11 cellular contexts compared by ENCODE assay signal in genomic region chr3:124791639-124792111, GRCh38.
DNase-seq lines count a peak whose midpoint lies in the region; ATAC-seq and TF ChIP-seq lines count a peak whose summit lies in the region.
"Had no signal": no experiment of that assay in that cellular context is flagged by ENCODE, and none has a peak within 500 bp of the region (broad histone marks: within the 10 kb centered on the region; RNA-seq: fewer than 3 reads in every experiment).

No MANE protein-coding gene starts in this region.

- intact Hi-C loops in esophagus squamous epithelium (cut with DNase I), result no loop called here
- intact Hi-C loops in activated naive CD4-positive, alpha-beta T cell treated with anti-CD3 and anti-CD28 coated beads for 36 hours (cut with micrococcal nuclease), result no loop called here

- H3K4me3 ChIP-seq in NB4 (ENCODE audit: low read depth, low read length) (no peak overlapping the region), esophagus squamous epithelium (no peak overlapping the region)
- H3K4me3 ChIP-seq: SJCRH30 had no signal

- H3K4me1 ChIP-seq in esophagus squamous epithelium, result peaks cover 25 to 64% (median 41%) of the 10 kb centered on the region in 3 donors

- no peaks in the 10 kb centered on the region for H3K4me1 Mint-ChIP-seq in activated naive CD4-positive, alpha-beta T cell treated with anti-CD3 and anti-CD28 coated beads for 36 hours (ENCODE audit: low read depth)

- peak overlapping the region; percentile 79 to 87 (median 80) for H3K27ac ChIP-seq in esophagus squamous epithelium

- 26 to 27% methylated on average over 4 to 8 of the region's 8 CpGs for WGBS in esophagus squamous epithelium, 2 donors

- no peaks in the 10 kb centered on the region for H3K9me3 ChIP-seq in esophagus squamous epithelium
- H3K9me3 ChIP-seq: SJCRH30 had no signal

- CTCF ChIA-PET in activated naive CD4-positive, alpha-beta T cell treated with anti-CD3 and anti-CD28 coated beads for 36 hours (lab: Charles Lee), result interaction anchor here (1.7 kb wide), 1 partner anchor 31 kb away, joined by 6 read pairs; no protein-coding TSS in a partner anchor

- no peaks in the 10 kb centered on the region for H3K27me3 ChIP-seq in esophagus squamous epithelium
- H3K27me3 ChIP-seq: SJCRH30 had no signal

- no peaks in the 10 kb centered on the region for H3K27me3 Mint-ChIP-seq in activated naive CD4-positive, alpha-beta T cell treated with anti-CD3 and anti-CD28 coated beads for 36 hours (ENCODE audit: low read depth)

- peaks cover 4 to 36% (median 5%) of the 10 kb centered on the region in 3 donors for H3K36me3 ChIP-seq in esophagus squamous epithelium

- peak; percentile 93 for DNase-seq in AG09319 (ENCODE audit: extremely low read depth, low read depth)
- peak; percentile 11 for DNase-seq in NB4 (ENCODE audit: low read depth)
- DNase-seq in esophagus squamous epithelium (lab: John Stamatoyannopoulos, UW), result no peak
- DNase-seq in non-pigmented ciliary epithelial cell (ENCODE audit: low read depth), result peak; percentile 91
- no peak for DNase-seq in midbrain (lab: John Stamatoyannopoulos, UW)
- DNase-seq in activated naive CD4-positive, alpha-beta T cell treated with anti-CD3 and anti-CD28 coated beads for 36 hours, result no peak
- DNase-seq: activated naive CD8-positive, alpha-beta T cell treated with anti-CD3 and anti-CD28 coated beads, Interleukin-2, amount 10 ng/mL, durations not matched to agents 7 days and 5 days; mesendoderm had no signal

- TF ChIP-seq CTCF in AG09319 (IDR thresholded peaks at IDR 0.05; ENCODE audit: low read depth, low read length), result no peak
- TF ChIP-seq CTCF in NB4 (IDR thresholded peaks at IDR 0.05; ENCODE audit: low read depth, low read length), result no peak
- peak in 1 of 6 experiments; percentile 3 for TF ChIP-seq CTCF in esophagus squamous epithelium (IDR thresholded peaks at IDR 0.05)

- no peak for TF ChIP-seq POLR2A in NB4 (IDR thresholded peaks at IDR 0.05; ENCODE audit: extremely low read depth, insufficient read length)
- TF ChIP-seq POLR2A in esophagus squamous epithelium (IDR thresholded peaks at IDR 0.05), result no peak

- no peak overlapping the region for H3K4me3 Mint-ChIP-seq in activated naive CD4-positive, alpha-beta T cell treated with anti-CD3 and anti-CD28 coated beads for 36 hours
- H3K4me3 Mint-ChIP-seq: activated naive CD8-positive, alpha-beta T cell treated with anti-CD3 and anti-CD28 coated beads, Interleukin-2, amount 10 ng/mL, durations not matched to agents 7 days and 5 days had no signal

- H3K36me3 Mint-ChIP-seq in activated naive CD4-positive, alpha-beta T cell treated with anti-CD3 and anti-CD28 coated beads for 36 hours (ENCODE audit: low read depth), result no peaks in the 10 kb centered on the region
- H3K36me3 Mint-ChIP-seq: activated naive CD8-positive, alpha-beta T cell treated with anti-CD3 and anti-CD28 coated beads, Interleukin-2, amount 10 ng/mL, durations not matched to agents 7 days and 5 days had no signal

- H3K27ac Mint-ChIP-seq in activated naive CD4-positive, alpha-beta T cell treated with anti-CD3 and anti-CD28 coated beads for 36 hours, result no peak overlapping the region
- H3K27ac Mint-ChIP-seq: activated naive CD8-positive, alpha-beta T cell treated with anti-CD3 and anti-CD28 coated beads, Interleukin-2, amount 10 ng/mL, durations not matched to agents 7 days and 5 days had no signal

- ATAC-seq in HG03025 (IDR thresholded peaks at IDR 0.05; ENCODE audit: low FRiP score, unreplicated experiment) (no peak), GM21576 (IDR thresholded peaks at IDR 0.05; ENCODE audit: unreplicated experiment) (no peak)

- no peaks in the 10 kb centered on the region for H3K9me3 Mint-ChIP-seq in activated naive CD4-positive, alpha-beta T cell treated with anti-CD3 and anti-CD28 coated beads for 36 hours
- H3K9me3 Mint-ChIP-seq: activated naive CD8-positive, alpha-beta T cell treated with anti-CD3 and anti-CD28 coated beads, Interleukin-2, amount 10 ng/mL, durations not matched to agents 7 days and 5 days had no signal

Comparison
In these comparisons a context has a peak if more than half of its experiments do, and no peak if none do; other contexts are left out.
1. DNase-seq: peak in AG09319 (single experiment), NB4 (single experiment) and non-pigmented ciliary epithelial cell (single experiment); none in esophagus squamous epithelium (single experiment), midbrain (single experiment) and activated naive CD4-positive, alpha-beta T cell treated with anti-CD3 and anti-CD28 coated beads for 36 hours (single experiment).